In genomic region chrX:95675794-95676193, GRCh38 we compare ENCODE assay signal across 21 cellular contexts.
"Had no signal": no experiment of that assay in that cellular context is flagged by ENCODE, and none has a peak within 500 bp of the region (broad histone marks: within the 10 kb centered on the region; RNA-seq: fewer than 3 reads in every experiment).

No MANE protein-coding gene starts in this region.

- H3K4me1 ChIP-seq: colonic mucosa, left ventricle myocardium inferior, lower lobe of right lung, pancreas, right lobe of liver, spleen, stomach, transverse colon had no signal

- H3K4me3 ChIP-seq: colonic mucosa, left ventricle myocardium inferior, lower lobe of right lung, pancreas, right lobe of liver, spleen, stomach, thoracic aorta, transverse colon had no signal

- H3K27ac ChIP-seq: colonic mucosa, left ventricle myocardium inferior, lower lobe of right lung, pancreas, right lobe of liver, spleen, stomach, thoracic aorta, transverse colon had no signal

- H3K9me3 ChIP-seq: colonic mucosa, left ventricle myocardium inferior, lower lobe of right lung, pancreas, right lobe of liver, spleen, stomach, thoracic aorta, transverse colon had no signal

- H3K27me3 ChIP-seq: colonic mucosa, spleen, stomach, transverse colon had no signal

- DNase-seq: colonic mucosa; dermis blood vessel endothelial cell; immature natural killer cell; kidney; left cardiac atrium; left ventricle myocardium inferior; lower lobe of right lung; mesenchymal stem cell; naive B cell; occipital lobe; pancreas; retina; right lobe of liver; spleen; stimulated activated CD4-positive, alpha-beta T cell treated with anti-CD3 and anti-CD28 coated beads, Interleukin-2, amount 100 ng/mL, for 24 hours; stimulated activated CD4-positive, alpha-beta T cell treated with anti-CD3 and anti-CD28 coated beads, Interleukin-4, amount 100 ng/mL, for 4 hours; stimulated activated naive B cell treated with anti-CD40 and anti-IgM and Interleukin-4, amounts not matched to agents 10 μg/mL and 1 μg/mL and 100 μg/mL, for 72 hours; stomach; substantia nigra; transverse colon had no signal

- FAIRE-seq: kidney, pancreas had no signal

- ATAC-seq: left cardiac atrium; lower lobe of right lung; pancreas; right lobe of liver; stimulated activated naive B cell treated with anti-CD40 and anti-IgM and Interleukin-4, amounts not matched to agents 10 μg/mL and 1 μg/mL and 100 μg/mL, for 72 hours had no signal

- H3K36me3 ChIP-seq: colonic mucosa, left ventricle myocardium inferior, lower lobe of right lung, pancreas, right lobe of liver, spleen, stomach, thoracic aorta, transverse colon had no signal
